ENCODE assay signal across 17 cellular contexts in the genomic region with DNA sequence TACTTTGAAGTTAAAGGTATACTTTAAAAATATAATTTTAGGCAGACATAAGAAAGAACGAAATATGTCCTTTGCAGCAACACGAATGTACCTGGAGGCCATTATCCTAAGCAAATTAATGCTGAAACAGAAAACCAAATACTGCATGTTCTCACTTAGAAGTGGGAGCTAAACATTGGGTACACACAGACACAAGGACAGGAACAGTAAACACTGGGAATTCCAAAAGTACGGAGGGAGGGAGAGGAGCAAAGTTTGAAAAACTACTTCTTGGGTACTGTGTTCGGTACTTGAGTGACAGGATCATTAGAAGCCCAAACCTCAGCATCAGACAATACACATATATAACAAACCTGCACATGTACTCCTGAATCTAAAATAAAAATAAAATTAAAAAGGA.
"Had no signal": no experiment of that assay in that cellular context is flagged by ENCODE, and none has a peak within 500 bp of the region (broad histone marks: within the 10 kb centered on the region; RNA-seq: fewer than 3 reads in every experiment).

No MANE protein-coding gene starts in this region.

- H3K36me3 ChIP-seq: prostate gland had no signal

- DNase-seq: cerebellar nuclear complex; dermis blood vessel endothelial cell; foreskin melanocyte; head of caudate nucleus; hypothalamus; kidney glomerular epithelial cell; occipital lobe; small intestine; stimulated activated CD4-positive, alpha-beta T cell treated with anti-CD3 and anti-CD28 coated beads, Interleukin-12 subunit alpha, Interleukin-12 subunit beta, amount 100 ng/mL, for 4 hours; stimulated activated naive CD4-positive, alpha-beta T cell; stomach; substantia nigra; trophoblast cell had no signal

- H3K27ac ChIP-seq: parathyroid adenoma, prostate gland, stomach had no signal

- H3K4me1 Mint-ChIP-seq: nephron had no signal

- H3K4me3 Mint-ChIP-seq: mesothelial cell of epicardium, nephron had no signal

- H3K27ac Mint-ChIP-seq: mesothelial cell of epicardium, nephron had no signal

- H3K4me3 ChIP-seq: prostate gland, stomach had no signal

- H3K9me3 Mint-ChIP-seq: mesothelial cell of epicardium, nephron had no signal

- H3K4me1 ChIP-seq: parathyroid adenoma, prostate gland had no signal

- H3K9me3 ChIP-seq: prostate gland, stomach had no signal

- H3K27me3 ChIP-seq: stomach had no signal
